7 cellular contexts compared by ENCODE assay signal in genomic region chr3:16310486-16310885, GRCh38. TPM values are rescaled to one million over a fixed set of nuclear protein-coding genes. Genes with fewer than 3 reads are reported as not detected.
DNase-seq lines count a peak whose midpoint lies in the region; ATAC-seq, FAIRE-seq and TF ChIP-seq lines count a peak whose summit lies in the region.
"Not testable (repeated sequence)": the region's sequence is repeated elsewhere in the genome, so short reads cannot be mapped to it uniquely, and the experiment has no call there.

No MANE protein-coding gene starts in this region.

- H3K27ac ChIP-seq in SU-DHL-6 (ENCODE audit: low read depth, low read length) (peak overlapping the region; percentile 24), skin epidermis (peak overlapping the region in 11 of 21 experiments; percentile 0 to 94 (median 57))

- not testable (repeated sequence) for H4K20me1 ChIP-seq in SU-DHL-6 (ENCODE audit: low read depth, low read length)

- not testable (repeated sequence) for H3K9me2 ChIP-seq in SU-DHL-6 (replicated peaks; ENCODE audit: insufficient read depth, low read length)

- TF ChIP-seq POLR2A in GM12892 (IDR thresholded peaks at IDR 0.05; ENCODE audit: low read depth, low read length): peak; percentile 23; the same call in 1 of the 2 replicates

- DNase-seq in GM12892 (ENCODE audit: insufficient read length); activated CD4-positive, alpha-beta T cell treated with anti-CD3 and anti-CD28 coated beads, Interleukin-2, amount 10 ng/mL, durations not matched to agents 7 days and 5 days; effector memory CD8-positive, alpha-beta T cell: not testable (repeated sequence)
- peak; percentile 18 to 22 for DNase-seq in activated T-cell treated with anti-CD3 and anti-CD28 coated beads, Interleukin-2, amount 50 U/mL, for 48 hours

- not testable (repeated sequence) for H2AFZ ChIP-seq in SU-DHL-6 (ENCODE audit: low read depth, low read length, severe bottlenecking)

- peak overlapping the region; percentile 14 for H3K4me3 Mint-ChIP-seq in activated CD4-positive, alpha-beta T cell treated with anti-CD3 and anti-CD28 coated beads, Interleukin-2, amount 10 ng/mL, durations not matched to agents 7 days and 5 days
- H3K4me3 Mint-ChIP-seq in activated naive CD8-positive, alpha-beta T cell: peak overlapping the region; percentile 71
- peak overlapping the region in 1 of 2 donors; percentile 76 for H3K4me3 Mint-ChIP-seq in effector memory CD8-positive, alpha-beta T cell

- not testable (repeated sequence) for H3K9me3 ChIP-seq in SU-DHL-6 (ENCODE audit: insufficient read depth, low read length)

- H3K4me1 Mint-ChIP-seq in activated CD4-positive, alpha-beta T cell treated with anti-CD3 and anti-CD28 coated beads, Interleukin-2, amount 10 ng/mL, durations not matched to agents 7 days and 5 days: peaks cover 90% of the 10 kb centered on the region
- H3K4me1 Mint-ChIP-seq in activated naive CD8-positive, alpha-beta T cell (ENCODE audit: low read depth): peaks cover 88% of the 10 kb centered on the region
- H3K4me1 Mint-ChIP-seq in effector memory CD8-positive, alpha-beta T cell (ENCODE audit: low read depth in 2 of 2): peaks cover 54 to 71% of the 10 kb centered on the region in 2 donors

- POLR2A ChIA-PET in activated CD4-positive, alpha-beta T cell treated with anti-CD3 and anti-CD28 coated beads, Interleukin-2, amount 10 ng/mL, durations not matched to agents 7 days and 5 days (lab: Charles Lee): not testable (repeated sequence)

- peaks cover 86% of the 10 kb centered on the region for H3K36me3 Mint-ChIP-seq in activated CD4-positive, alpha-beta T cell treated with anti-CD3 and anti-CD28 coated beads, Interleukin-2, amount 10 ng/mL, durations not matched to agents 7 days and 5 days (ENCODE audit: low read depth)
- peaks cover 29% of the 10 kb centered on the region for H3K36me3 Mint-ChIP-seq in activated naive CD8-positive, alpha-beta T cell
- peaks cover 37% of the 10 kb centered on the region for H3K36me3 Mint-ChIP-seq in effector memory CD8-positive, alpha-beta T cell (ENCODE audit: insufficient read depth)

- H3K4me2 ChIP-seq in SU-DHL-6 (ENCODE audit: low read depth, low read length, poor library complexity, severe bottlenecking): not testable (repeated sequence)

- H3K27ac Mint-ChIP-seq in activated CD4-positive, alpha-beta T cell treated with anti-CD3 and anti-CD28 coated beads, Interleukin-2, amount 10 ng/mL, durations not matched to agents 7 days and 5 days: peak overlapping the region; percentile 92
- peak overlapping the region; percentile 91 for H3K27ac Mint-ChIP-seq in activated naive CD8-positive, alpha-beta T cell
- peak overlapping the region; percentile 89 to 94 for H3K27ac Mint-ChIP-seq in effector memory CD8-positive, alpha-beta T cell

- not testable (repeated sequence) for TF ChIP-seq CTCF in SU-DHL-6 (IDR thresholded peaks at IDR 0.05; ENCODE audit: insufficient read depth, low read length, poor library complexity, severe bottlenecking)

- peak; percentile 62 for FAIRE-seq in GM12892 (lab: Jason Lieb, UNC)

- not testable (repeated sequence) for H3K4me3 ChIP-seq in SU-DHL-6 (ENCODE audit: insufficient read depth, low read length, poor library complexity, severe bottlenecking); skin epidermis

- not testable (repeated sequence) for ATAC-seq in effector memory CD8-positive, alpha-beta T cell (replicated peaks)

- H3K27me3 ChIP-seq in SU-DHL-6 (ENCODE audit: low read length): not testable (repeated sequence)

- H3K9me3 Mint-ChIP-seq in activated CD4-positive, alpha-beta T cell treated with anti-CD3 and anti-CD28 coated beads, Interleukin-2, amount 10 ng/mL, durations not matched to agents 7 days and 5 days; activated naive CD8-positive, alpha-beta T cell (ENCODE audit: low read depth); effector memory CD8-positive, alpha-beta T cell: not testable (repeated sequence)

- H3K9ac ChIP-seq in SU-DHL-6 (ENCODE audit: low read length): not testable (repeated sequence)

- peaks cover 71% of the 10 kb centered on the region for H3F3A ChIP-seq in SU-DHL-6 (ENCODE audit: insufficient read depth)

- H3K36me3 ChIP-seq in SU-DHL-6 (ENCODE audit: low read length): peaks cover 17% of the 10 kb centered on the region

- H3K79me2 ChIP-seq in SU-DHL-6 (ENCODE audit: insufficient read depth, low read length): not testable (repeated sequence)

- not testable (repeated sequence) for H3K27me3 Mint-ChIP-seq in activated CD4-positive, alpha-beta T cell treated with anti-CD3 and anti-CD28 coated beads, Interleukin-2, amount 10 ng/mL, durations not matched to agents 7 days and 5 days; activated naive CD8-positive, alpha-beta T cell; effector memory CD8-positive, alpha-beta T cell

- CTCF ChIA-PET in activated CD4-positive, alpha-beta T cell treated with anti-CD3 and anti-CD28 coated beads, Interleukin-2, amount 10 ng/mL, durations not matched to agents 7 days and 5 days (lab: Charles Lee): interaction anchor here (1.1 to 1.5 kb wide), 2 partner anchors 9 to 20 kb away, joined by 3 to 5 read pairs; no protein-coding TSS in a partner anchor

RNA-seq across cellular contexts. Expression of gene OXNAD1, which starts 45.5 kb away (rescaled TPM):
- 14.0 TPM for polyA plus RNA-seq in GM12892 (2012; ENCODE audit: missing spikeins)
- total RNA-seq in activated CD4-positive, alpha-beta T cell treated with anti-CD3 and anti-CD28 coated beads, Interleukin-2, amount 10 ng/mL, durations not matched to agents 7 days and 5 days: 10 to 100 TPM; 64.0 to 70.4 TPM

RNA-seq across cellular contexts. Expression of gene DPH3, which starts 45.7 kb away (rescaled TPM):
- 18.1 TPM for polyA plus RNA-seq in GM12892 (2012; ENCODE audit: missing spikeins)
- 10 to 100 TPM; 12.6 to 14.4 TPM for total RNA-seq in activated CD4-positive, alpha-beta T cell treated with anti-CD3 and anti-CD28 coated beads, Interleukin-2, amount 10 ng/mL, durations not matched to agents 7 days and 5 days
